In genomic region chr11:36328956-36329673, GRCh38 we compare ENCODE assay signal across 25 cellular contexts. TPM values are rescaled to one million over a fixed set of nuclear protein-coding genes. Genes with fewer than 3 reads are reported as not detected.
DNase-seq lines count a peak whose midpoint lies in the region; FAIRE-seq and TF ChIP-seq lines count a peak whose summit lies in the region.
"Had no signal": no experiment of that assay in that cellular context is flagged by ENCODE, and none has a peak within 500 bp of the region (broad histone marks: within the 10 kb centered on the region; RNA-seq: fewer than 3 reads in every experiment).

No MANE protein-coding gene starts in this region.

- no peak for TF ChIP-seq POLR2A in GM12892 (IDR thresholded peaks at IDR 0.05; ENCODE audit: low read depth, low read length)
- no peak for TF ChIP-seq POLR2A in H1 (IDR thresholded peaks at IDR 0.05; ENCODE audit: control extremely low read depth in 1 of 2, low read depth in 2 of 2, low read length in 2 of 2)
- no peak for TF ChIP-seq POLR2A in ovary (IDR thresholded peaks at IDR 0.05)

- H2BK5ac ChIP-seq in H1 (ENCODE audit: low read depth, low read length): no peak overlapping the region

- no peak overlapping the region for H2AFZ ChIP-seq in H1 (ENCODE audit: low read length)

- no peaks in the 10 kb centered on the region for H3K27me3 ChIP-seq in H1 (replicated peaks in 1 of 4; ENCODE audit: control insufficient read depth in 3 of 4, extremely low read depth in 1 of 4, insufficient read depth in 3 of 4, low read length in 3 of 4)
- H3K27me3 ChIP-seq in ovary: no peaks in the 10 kb centered on the region
- H3K27me3 ChIP-seq: thyroid gland had no signal

- H3K27ac ChIP-seq in H1 (ENCODE audit: low read depth, low read length) (no peak overlapping the region), ovary (no peak overlapping the region)
- H3K27ac ChIP-seq: thyroid gland had no signal

- no peak overlapping the region for H3K56ac ChIP-seq in H1 (replicated peaks; ENCODE audit: insufficient read length, low read depth, low read length)

- H3K4me3 ChIP-seq in H1 (ENCODE audit: extremely low read depth in 1 of 4, insufficient read depth in 2 of 4, low read depth in 3 of 4, low read length in 4 of 4): no peak overlapping the region
- H3K4me3 ChIP-seq in ovary: no peak overlapping the region
- H3K4me3 ChIP-seq: thyroid gland had no signal

- no peak overlapping the region for H3K23ac ChIP-seq in H1 (ENCODE audit: insufficient read length)

- FAIRE-seq in GM12892 (lab: Jason Lieb, UNC): peak; percentile 76
- no peak for FAIRE-seq in H1 (lab: Jason Lieb, UNC)
- FAIRE-seq: endometrium, HepG2 had no signal

- CTCF ChIA-PET in H1 (lab: Charles Lee; ENCODE audit: partially characterized antibody): no interaction called here

- no peak overlapping the region for H3K9ac ChIP-seq in H1 (replicated peaks in 1 of 4; ENCODE audit: extremely low read depth in 1 of 4, low read depth in 3 of 4, low read length in 3 of 4)

- H2BK12ac ChIP-seq in H1 (ENCODE audit: low read depth, low read length): no peak overlapping the region

- H3K36me3 ChIP-seq in H1 (ENCODE audit: control insufficient read depth in 2 of 4, insufficient read depth in 4 of 4, low read length in 3 of 4) (no peaks in the 10 kb centered on the region), ovary (no peaks in the 10 kb centered on the region)
- H3K36me3 ChIP-seq: thyroid gland had no signal

- H4K20me1 ChIP-seq in H1 (replicated peaks in 1 of 2; ENCODE audit: control insufficient read depth in 1 of 2, insufficient read depth in 2 of 2, low read length in 2 of 2): no peaks in the 10 kb centered on the region

- H2AK5ac ChIP-seq in H1 (ENCODE audit: low read depth, low read length): no peak overlapping the region

- TF ChIP-seq RAD21 in H1 (IDR thresholded peaks at IDR 0.05 in 1 of 2, conservative IDR thresholded peaks at IDR 0.05 in 1 of 2; ENCODE audit: low read depth in 2 of 2, low read length in 2 of 2): no peak

- no peak overlapping the region for H3K4ac ChIP-seq in H1 (replicated peaks; ENCODE audit: insufficient read length, low read depth, low read length)

- TF ChIP-seq CTCF in H1 (IDR thresholded peaks at IDR 0.05; ENCODE audit: control extremely low read depth in 1 of 3, insufficient read depth in 1 of 3, low read depth in 1 of 3, low read length in 3 of 3): no peak
- no peak for TF ChIP-seq CTCF in ovary (IDR thresholded peaks at IDR 0.05)

- no peak overlapping the region for H2BK120ac ChIP-seq in H1 (replicated peaks; ENCODE audit: low read depth, low read length)

- intact Hi-C loops in ovary (cut with DNase I): no loop called here

- H3K9me3 ChIP-seq in H1 (ENCODE audit: insufficient read depth in 2 of 2, low read depth in 1 of 2, low read length in 1 of 2): no peaks in the 10 kb centered on the region
- H3K9me3 ChIP-seq in ovary: no peaks in the 10 kb centered on the region
- H3K9me3 ChIP-seq: thyroid gland had no signal

- H3K79me1 ChIP-seq in H1 (ENCODE audit: low read depth, low read length): no peaks in the 10 kb centered on the region

- no peak overlapping the region for H4K8ac ChIP-seq in H1 (ENCODE audit: extremely low read depth, insufficient read depth, low read length)

- H3K14ac ChIP-seq in H1 (ENCODE audit: insufficient read length): no peak overlapping the region

- no peaks in the 10 kb centered on the region for H3K79me2 ChIP-seq in H1 (ENCODE audit: control insufficient read depth in 1 of 2, insufficient read depth in 2 of 2, low read length in 2 of 2)

- peak overlapping the region; percentile 13 for H4K91ac ChIP-seq in H1 (replicated peaks; ENCODE audit: insufficient read length, low read length)

- H3K18ac ChIP-seq in H1 (ENCODE audit: extremely low read depth, low read length): no peak overlapping the region

- WGBS in H1 (ENCODE audit: extremely low coverage in 1 of 2, insufficient coverage in 1 of 2, insufficient read length in 1 of 2, insufficient replicate concordance in 2 of 2, low coverage in 1 of 2, low lambda C conversion rate in 2 of 2, missing lambda C conversion rate in 1 of 2), 2 experiments: 83% methylated on average over 2 of the region's 2 CpGs; no CpG with 5 or more reads in 1 of the 2 experiments
- WGBS in ovary, 3 donors: 80 to 86% (median 81%) methylated on average over 2 of the region's 2 CpGs

- H2BK15ac ChIP-seq in H1 (ENCODE audit: low read length): no peak overlapping the region

- TF ChIP-seq EP300 in H1 (IDR thresholded peaks at IDR 0.05; ENCODE audit: borderline replicate concordance in 1 of 2, low read depth in 2 of 2, low read length in 2 of 2): no peak
- TF ChIP-seq EP300 in ovary (IDR thresholded peaks at IDR 0.05): no peak

- H3K4me1 ChIP-seq in H1 (replicated peaks in 1 of 4; ENCODE audit: control insufficient read depth in 3 of 4, insufficient read depth in 4 of 4, low read length in 3 of 4) (peaks cover 0 to 4% (median 1%) of the 10 kb centered on the region in 4 experiments; a peak in 3 of 7 replicates), ovary (ENCODE audit: insufficient read depth) (no peaks in the 10 kb centered on the region)
- H3K4me1 ChIP-seq: thyroid gland had no signal

- no peak overlapping the region for H3K4me2 ChIP-seq in H1 (ENCODE audit: insufficient read depth in 1 of 2, low read depth in 2 of 2, low read length in 2 of 2)

- POLR2A ChIA-PET in H1 (lab: Charles Lee; ENCODE audit: partially characterized antibody): no interaction called here

- peak; percentile 14 for DNase-seq in A172 (ENCODE audit: low spot score)
- DNase-seq in GM12892 (ENCODE audit: insufficient read length): no peak
- DNase-seq in RPMI7951 (ENCODE audit: low read depth): peak; percentile 11
- DNase-seq in H1 (ENCODE audit: low read depth in 1 of 2, low spot score in 2 of 2): no peak
- DNase-seq in OCI-M1 (lab: John Stamatoyannopoulos, UW): no peak
- no peak for DNase-seq in ovary
- DNase-seq in iPS-NIHi11 (ENCODE audit: low spot score): no peak
- DNase-seq: activated CD4-positive, CD25-positive, alpha-beta regulatory T cell treated with anti-CD3 and anti-CD28 coated beads, Interleukin-2, amount 50 U/mL, for 72 hours; activated CD8-positive, alpha-beta T cell treated with anti-CD3 and anti-CD28 coated beads for 36 hours; anterior cingulate cortex; central memory CD4-positive, alpha-beta T cell; DMS79 treated with DMSO at 0.1 percent for 48 hours; islet precursor cell; left ventricle myocardium superior; natural killer cell; NCI-H1048; NCI-H1694 treated with DMSO at 0.1 percent for 48 hours; NCI-H526 treated with DMSO at 0.1 percent for 48 hours; occipital lobe; RPMI8226; stimulated activated naive CD8-positive, alpha-beta T cell treated with anti-CD3 and anti-CD28 coated beads, Interleukin-15, amount 100 ng/mL, for 72 hours; T-helper 1 cell; thyroid gland had no signal

- no peak overlapping the region for H2BK20ac ChIP-seq in H1 (ENCODE audit: low read length)

- H4K5ac ChIP-seq in H1 (ENCODE audit: insufficient read length, low read depth, low read length): no peak overlapping the region

- no peaks in the 10 kb centered on the region; the same call in 1 of the 2 replicates for H3K23me2 ChIP-seq in H1 (ENCODE audit: low read depth, low read length)

TF ChIP-seq in H1, 55 proteins besides CTCF, POLR2A, EP300 and RAD21 (continues in another document):
- TF ChIP-seq BCL11A (IDR thresholded peaks at IDR 0.05; ENCODE audit: low read depth in 2 of 2, low read length in 2 of 2): no peak
- TF ChIP-seq PHF8 (conservative IDR thresholded peaks at IDR 0.05; ENCODE audit: low read depth, low read length): no peak
- TF ChIP-seq POU5F1 (IDR thresholded peaks at IDR 0.05; ENCODE audit: low read depth, low read length): no peak
- TF ChIP-seq CHD1 (IDR thresholded peaks at IDR 0.05; ENCODE audit: low read depth, low read length): no peak
- no peak for TF ChIP-seq TAF1 (IDR thresholded peaks at IDR 0.05; ENCODE audit: low read depth, low read length)
- no peak for TF ChIP-seq SIRT6 (IDR thresholded peaks at IDR 0.05; ENCODE audit: low read length)
- TF ChIP-seq EZH2 (IDR thresholded peaks at IDR 0.05; ENCODE audit: low read depth, low read length, severe bottlenecking): no peak
- TF ChIP-seq JUN (IDR thresholded peaks at IDR 0.05; ENCODE audit: low read depth, low read length): no peak
- TF ChIP-seq KDM5A (IDR thresholded peaks at IDR 0.05; ENCODE audit: low read length): no peak
- TF ChIP-seq CEBPB (IDR thresholded peaks at IDR 0.05; ENCODE audit: low read depth, low read length): no peak
- no peak for TF ChIP-seq CBX8 (IDR thresholded peaks at IDR 0.05; ENCODE audit: borderline replicate concordance, low read depth, low read length)

RNA-seq across cellular contexts. Expression of gene PRR5L, which starts 33.0 kb away (rescaled TPM):
- 2.5 and 5.3 TPM in 2 replicates for total RNA-seq in A172 (2014; rRNA removed; shearing (Covaris generic))
- 0.25 TPM for polyA plus RNA-seq in GM12892 (2012; ENCODE audit: missing spikeins)
- 23.2 and 42.0 TPM in 2 replicates for total RNA-seq in RPMI7951 (2014; rRNA removed; shearing (Covaris generic))
- total RNA-seq in H1 (2021; fragmentation: NEBNext Ultra II Directional; extraction: Animal tissue kit (Norgen Biotek cat#: 25700)): 7.4 and 10.1 TPM in 2 replicates
- 6.6 and 9.2 TPM in 2 replicates for polyA plus RNA-seq in H1 (2011; rRNA removed)
- 6.5 TPM for polyA plus RNA-seq in H1 (2011; cell fraction: cytosol; rRNA removed)
- 16.1 TPM for polyA plus RNA-seq in H1 (2011; cell fraction: nucleus; rRNA removed)
- 5.4 to 10.2 TPM (median 7.7 TPM) in 4 replicates for polyA plus RNA-seq in H1 (2012, experiment 1 of 2)
- polyA plus RNA-seq in H1 (2012, experiment 2 of 2): 7.4 TPM
- polyA plus RNA-seq in H1 (2013, experiment 1 of 2): 3.1 TPM
- 3.6 TPM for polyA plus RNA-seq in H1 (2013, experiment 2 of 2)
- polyA minus RNA-seq in H1 (2011; rRNA and poly(A)+ RNA removed): 6.5 and 7.2 TPM in 2 replicates
- polyA minus RNA-seq in H1 (2011; cell fraction: cytosol; rRNA and poly(A)+ RNA removed): 7.0 TPM
- polyA minus RNA-seq in H1 (2011; cell fraction: nucleus; rRNA and poly(A)+ RNA removed): 12.3 TPM
- 10 to 100 TPM in 6 of 7 donors, 1 to 10 TPM in 1; 5.9 to 56.3 (median 26.2) TPM for total RNA-seq in ovary
- polyA plus RNA-seq in ovary: 10 to 100 TPM in 1 of 2 donors, 1 to 10 TPM in 1; 9.2 to 13.8 TPM
- total RNA-seq: HepG2 had no signal

RNA-seq across cellular contexts. Expression of gene COMMD9, which starts 39.9 kb away (rescaled TPM):
- 121 TPM in 2 replicates for total RNA-seq in A172 (2014; rRNA removed; shearing (Covaris generic))
- 29.3 TPM for polyA plus RNA-seq in GM12892 (2012; ENCODE audit: missing spikeins)
- total RNA-seq in RPMI7951 (2014; rRNA removed; shearing (Covaris generic)): 41.4 and 59.2 TPM in 2 replicates
- 43.3 and 49.1 TPM in 2 replicates for total RNA-seq in H1 (2021; fragmentation: NEBNext Ultra II Directional; extraction: Animal tissue kit (Norgen Biotek cat#: 25700))
- 30.3 and 42.5 TPM in 2 replicates for polyA plus RNA-seq in H1 (2011; rRNA removed)
- polyA plus RNA-seq in H1 (2011; cell fraction: cytosol; rRNA removed): 43.8 TPM
- polyA plus RNA-seq in H1 (2011; cell fraction: nucleus; rRNA removed): 37.3 TPM
- 39.8 to 50.6 TPM (median 48.3 TPM) in 4 replicates for polyA plus RNA-seq in H1 (2012, experiment 1 of 2)
- polyA plus RNA-seq in H1 (2012, experiment 2 of 2): 29.3 TPM
- polyA plus RNA-seq in H1 (2013, experiment 1 of 2): 26.9 TPM
- 29.2 TPM for polyA plus RNA-seq in H1 (2013, experiment 2 of 2)
- polyA minus RNA-seq in H1 (2011; rRNA and poly(A)+ RNA removed): 40.6 and 49.0 TPM in 2 replicates
- polyA minus RNA-seq in H1 (2011; cell fraction: cytosol; rRNA and poly(A)+ RNA removed): 19.9 TPM
- polyA minus RNA-seq in H1 (2011; cell fraction: nucleus; rRNA and poly(A)+ RNA removed): 16.3 TPM
- total RNA-seq in ovary: 10 to 100 TPM; 18.4 to 47.6 (median 33.0) TPM
- 10 to 100 TPM; 25.5 to 51.5 TPM for polyA plus RNA-seq in ovary

Comparison
In these comparisons a context has a peak if more than half of its experiments do, and no peak if none do; other contexts are left out.
1. DNase-seq: peak in A172 (single experiment) and RPMI7951 (single experiment); none in GM12892 (single experiment), H1 (0 of 2), OCI-M1 (single experiment), ovary (0 of 5) and iPS-NIHi11 (single experiment).